ENCODE assay signal across 15 cellular contexts in the genomic region with DNA sequence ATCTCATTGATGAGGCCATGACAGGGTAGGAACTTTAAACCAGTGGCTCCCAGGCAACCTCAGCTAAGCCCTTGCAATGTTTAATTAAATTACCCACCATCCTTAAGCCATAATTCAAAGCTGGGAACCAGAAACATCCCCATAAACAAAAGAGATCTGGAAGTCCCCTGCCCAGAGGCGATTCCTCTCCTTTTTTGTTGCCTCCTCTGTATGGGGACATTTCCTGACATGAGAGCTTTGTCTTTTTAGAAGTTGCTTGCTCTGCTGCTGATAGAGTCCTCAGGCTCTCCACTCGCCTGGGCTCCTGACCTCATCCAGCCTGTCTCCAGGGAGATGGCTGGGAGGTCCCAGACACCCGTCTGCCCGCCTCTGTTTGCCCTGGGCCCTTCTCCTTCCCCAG. TPM values are rescaled to one million over a fixed set of nuclear protein-coding genes. Genes with fewer than 3 reads are reported as not detected.
DNase-seq lines count a peak whose midpoint lies in the region; ATAC-seq and TF ChIP-seq lines count a peak whose summit lies in the region.
"Had no signal": no experiment of that assay in that cellular context is flagged by ENCODE, and none has a peak within 500 bp of the region (broad histone marks: within the 10 kb centered on the region; RNA-seq: fewer than 3 reads in every experiment).

No MANE protein-coding gene starts in this region.

- intact Hi-C loops in natural killer cell (cut with micrococcal nuclease), result no loop called here
- intact Hi-C loops in esophagus squamous epithelium (cut with DNase I), result no loop called here

- H3K36me3 Mint-ChIP-seq in natural killer cell (no peaks in the 10 kb centered on the region), nephron (ENCODE audit: low read depth) (peaks cover 27% of the 10 kb centered on the region)
- no peaks in the 10 kb centered on the region for H3K36me3 Mint-ChIP-seq in natural killer cell treated with Interleukin-12 subunit alpha and Interleukin-12 subunit beta and Interleukin-15 and Interleukin-18, amount 100 ng/mL, for 72 hours

- H3K27me3 Mint-ChIP-seq in natural killer cell (ENCODE audit: low read depth in 2 of 2), result peaks cover 21 to 32% of the 10 kb centered on the region in 2 donors
- peaks cover 18% of the 10 kb centered on the region in 2 donors for H3K27me3 Mint-ChIP-seq in natural killer cell treated with Interleukin-12 subunit alpha and Interleukin-12 subunit beta and Interleukin-15 and Interleukin-18, amount 100 ng/mL, for 72 hours
- no peaks in the 10 kb centered on the region for H3K27me3 Mint-ChIP-seq in nephron (ENCODE audit: low read depth)

- peaks cover 7 to 9% of the 10 kb centered on the region in 2 donors for H3K4me1 Mint-ChIP-seq in natural killer cell
- H3K4me1 Mint-ChIP-seq in natural killer cell treated with Interleukin-12 subunit alpha and Interleukin-12 subunit beta and Interleukin-15 and Interleukin-18, amount 100 ng/mL, for 72 hours (ENCODE audit: low read depth in 2 of 2), result peaks cover 7 to 16% of the 10 kb centered on the region in 2 donors
- H3K4me1 Mint-ChIP-seq in nephron, result peaks cover 41% of the 10 kb centered on the region

- no peaks in the 10 kb centered on the region for H3K36me3 ChIP-seq in esophagus squamous epithelium
- no peaks in the 10 kb centered on the region for H3K36me3 ChIP-seq in urinary bladder (ENCODE audit: insufficient read depth)

- H3K4me3 Mint-ChIP-seq in natural killer cell, result peak overlapping the region; percentile 45
- no peak overlapping the region for H3K4me3 Mint-ChIP-seq in natural killer cell treated with Interleukin-12 subunit alpha and Interleukin-12 subunit beta and Interleukin-15 and Interleukin-18, amount 100 ng/mL, for 72 hours
- H3K4me3 Mint-ChIP-seq in nephron, result peak overlapping the region; percentile 93 to 98 (median 96)
- H3K4me3 Mint-ChIP-seq: activated naive CD4-positive, alpha-beta T cell treated with anti-CD3 and anti-CD28 coated beads for 36 hours had no signal

- H3K4me1 ChIP-seq in esophagus squamous epithelium, result peaks cover 19 to 43% (median 26%) of the 10 kb centered on the region in 3 donors
- H3K4me1 ChIP-seq in urinary bladder (ENCODE audit: insufficient read depth), result no peaks in the 10 kb centered on the region

- H3K9me3 ChIP-seq in esophagus squamous epithelium, result no peaks in the 10 kb centered on the region

- WGBS in esophagus squamous epithelium, 2 donors, result 30 to 37% methylated on average over 2 to 4 of the region's 4 CpGs
- 53% methylated on average over 4 of the region's 4 CpGs for WGBS in urinary bladder

- H3K9me3 Mint-ChIP-seq in natural killer cell, result no peaks in the 10 kb centered on the region
- no peaks in the 10 kb centered on the region for H3K9me3 Mint-ChIP-seq in natural killer cell treated with Interleukin-12 subunit alpha and Interleukin-12 subunit beta and Interleukin-15 and Interleukin-18, amount 100 ng/mL, for 72 hours
- H3K9me3 Mint-ChIP-seq in nephron, result no peaks in the 10 kb centered on the region

- peaks cover 0 to 7% (median 0%) of the 10 kb centered on the region in 4 donors for H3K27me3 ChIP-seq in esophagus squamous epithelium

- DNase-seq in natural killer cell, result no peak
- no peak for DNase-seq in natural killer cell treated with Interleukin-12 subunit alpha and Interleukin-12 subunit beta and Interleukin-15 and Interleukin-18, amount 100 ng/mL, for 72 hours (ENCODE audit: low spot score)
- DNase-seq in esophagus squamous epithelium (lab: John Stamatoyannopoulos, UW), result no peak
- no peak for DNase-seq in NCI-H2227 (lab: John Stamatoyannopoulos, UW; ENCODE audit: unreplicated experiment)
- DNase-seq in stimulated activated CD4-positive, alpha-beta T cell treated with anti-CD3 and anti-CD28 coated beads, Interleukin-12 subunit alpha, Interleukin-12 subunit beta, amount 100 ng/mL, for 4 hours, result no peak
- DNase-seq: activated CD4-positive, alpha-beta T cell treated with anti-CD3 and anti-CD28 coated beads, Interleukin-2, amount 50 U/mL, for 48 hours; NCI-H774; occipital lobe; stimulated activated naive CD8-positive, alpha-beta T cell treated with anti-CD3 and anti-CD28 coated beads, Interleukin-15, Interleukin-2, amounts not matched to agents 100 U/mL and 50 U/mL, for 24 hours had no signal

- H3K4me3 ChIP-seq in esophagus squamous epithelium (peak overlapping the region in 1 of 4 donors; percentile 19), urinary bladder (ENCODE audit: low read depth, low read length) (no peak overlapping the region)

- no peak overlapping the region for H3K27ac Mint-ChIP-seq in natural killer cell
- H3K27ac Mint-ChIP-seq in natural killer cell treated with Interleukin-12 subunit alpha and Interleukin-12 subunit beta and Interleukin-15 and Interleukin-18, amount 100 ng/mL, for 72 hours, result no peak overlapping the region
- H3K27ac Mint-ChIP-seq in nephron, result peak overlapping the region; percentile 71 to 96 (median 83)
- H3K27ac Mint-ChIP-seq: activated naive CD4-positive, alpha-beta T cell treated with anti-CD3 and anti-CD28 coated beads for 36 hours had no signal

- H3K27ac ChIP-seq in esophagus squamous epithelium (peak overlapping the region; percentile 49 to 89 (median 68)), urinary bladder (ENCODE audit: low read depth) (peak overlapping the region; percentile 79)

- no peak for TF ChIP-seq POLR2A in esophagus squamous epithelium (IDR thresholded peaks at IDR 0.05)

- no peak for TF ChIP-seq CTCF in natural killer cell (IDR thresholded peaks at IDR 0.05)
- no peak for TF ChIP-seq CTCF in esophagus squamous epithelium (IDR thresholded peaks at IDR 0.05)
- no peak for TF ChIP-seq CTCF in nephron (IDR thresholded peaks at IDR 0.05; ENCODE audit: unreplicated experiment in 3 of 3)

- ATAC-seq in natural killer cell (no peak), HG03196 (IDR thresholded peaks at IDR 0.05; ENCODE audit: unreplicated experiment) (no peak)
- ATAC-seq in natural killer cell treated with Interleukin-12 subunit alpha and Interleukin-12 subunit beta and Interleukin-15 and Interleukin-18, amount 100 ng/mL, for 72 hours, result no peak
- ATAC-seq: stimulated activated naive CD8-positive, alpha-beta T cell treated with anti-CD3 and anti-CD28 coated beads, Interleukin-15, Interleukin-2, amounts not matched to agents 100 U/mL and 50 U/mL, for 24 hours had no signal

RNA-seq across cellular contexts. Expression of gene DTX4, which starts 3.2 kb away (rescaled TPM):
- total RNA-seq in natural killer cell (under 1 TPM; 0.21 to 0.90 (median 0.59) TPM), esophagus squamous epithelium (1 to 10 TPM; 2.4 to 8.4 (median 4.6) TPM), urinary bladder (24.0 TPM)
- total RNA-seq in natural killer cell treated with Interleukin-12 subunit alpha and Interleukin-12 subunit beta and Interleukin-15 and Interleukin-18, amount 100 ng/mL, for 72 hours, result under 1 TPM; 0.17 to 0.33 TPM
- polyA plus RNA-seq in urinary bladder, result 14.8 TPM

RNA-seq across cellular contexts. Expression of gene FAM111A, which starts 32.4 kb away (rescaled TPM):
- total RNA-seq in natural killer cell (100 to 1,000 TPM in 2 of 3 donors, 10 to 100 TPM in 1; 93.7 to 125 (median 102) TPM), esophagus squamous epithelium (10 to 100 TPM; 15.0 to 23.3 (median 16.7) TPM), urinary bladder (93.6 TPM)
- 10 to 100 TPM; 69.7 to 79.6 TPM for total RNA-seq in natural killer cell treated with Interleukin-12 subunit alpha and Interleukin-12 subunit beta and Interleukin-15 and Interleukin-18, amount 100 ng/mL, for 72 hours
- polyA plus RNA-seq in urinary bladder, result 12.4 TPM

RNA-seq across cellular contexts. Expression of gene MPEG1, which starts 37.6 kb away (rescaled TPM):
- total RNA-seq in natural killer cell, result 10 to 100 TPM; 11.1 to 20.0 (median 19.6) TPM
- under 1 TPM in 1 of 2 donors, not detected in 1; 0.11 TPM for total RNA-seq in natural killer cell treated with Interleukin-12 subunit alpha and Interleukin-12 subunit beta and Interleukin-15 and Interleukin-18, amount 100 ng/mL, for 72 hours
- total RNA-seq in esophagus squamous epithelium, result 10 to 100 TPM in 1 of 4 donors, 1 to 10 TPM in 2, under 1 TPM in 1; 0.04 to 19.5 (median 5.1) TPM
- 13.7 TPM for total RNA-seq in urinary bladder
- polyA plus RNA-seq in urinary bladder, result 12.8 TPM
- total RNA-seq: activated naive CD4-positive, alpha-beta T cell treated with anti-CD3 and anti-CD28 coated beads for 36 hours; dermis microvascular lymphatic vessel endothelial cell; T-helper 1 cell treated with Interleukin-12 subunit alpha and Interleukin-12 subunit beta and Interleukin-4 antibody, amounts not matched to agents 30 ng/mL and 1 ng/mL, for 36 hours had no signal

Comparison
In these comparisons a context has a peak if more than half of its experiments do, and no peak if none do; other contexts are left out.
1. H3K27ac Mint-ChIP-seq: peak in nephron (3 of 3); none in natural killer cell (0 of 2) and natural killer cell treated with Interleukin-12 subunit alpha and Interleukin-12 subunit beta and Interleukin-15 and Interleukin-18, amount 100 ng/mL, for 72 hours (0 of 2).